Comparison of ENCODE assay signal across 8 cellular contexts in the genomic region with DNA sequence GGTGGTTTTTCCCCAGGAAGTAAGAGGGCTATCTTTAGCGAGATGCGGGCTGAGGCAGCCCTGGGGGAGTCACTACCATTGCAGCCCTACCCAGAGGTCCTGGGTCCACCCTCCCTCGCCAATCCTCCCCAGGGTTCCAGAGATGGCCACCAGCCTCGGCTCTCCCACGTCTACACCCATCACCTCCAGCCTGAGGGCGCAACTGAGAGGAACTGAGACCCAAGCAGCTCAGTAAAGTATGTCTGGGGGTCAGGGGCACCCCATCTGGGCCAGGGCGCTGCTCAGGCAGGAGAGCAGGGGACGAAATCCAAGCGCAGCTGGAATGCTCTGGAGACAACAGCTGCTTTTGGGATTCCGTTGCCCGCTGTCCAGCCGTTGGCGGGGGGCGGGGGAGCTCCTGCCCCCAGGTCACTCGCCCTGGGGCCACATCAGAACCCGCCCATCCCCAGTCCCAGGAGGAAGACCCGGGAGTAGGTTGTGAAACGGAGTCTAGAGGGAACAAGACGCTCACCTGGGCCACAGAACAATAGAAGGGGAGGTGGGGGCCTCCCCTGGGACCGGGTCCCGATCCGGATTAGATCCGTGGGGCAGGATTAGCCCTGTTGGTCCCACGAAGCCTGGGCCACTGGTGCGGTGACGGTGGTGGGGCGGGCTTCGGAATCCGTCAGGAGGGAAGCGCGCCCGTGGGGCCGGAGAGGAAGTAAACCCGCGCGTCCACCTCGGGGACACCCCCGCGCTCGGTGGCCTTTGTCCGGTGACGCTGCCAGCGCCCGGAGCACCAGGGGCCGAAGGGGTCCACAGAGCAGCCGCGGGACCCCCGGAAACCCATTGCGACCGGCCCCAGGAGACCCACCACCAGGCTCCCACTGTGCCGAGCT. TPM values are rescaled to one million over a fixed set of nuclear protein-coding genes. Genes with fewer than 3 reads are reported as not detected.
DNase-seq lines count a peak whose midpoint lies in the region; ATAC-seq and TF ChIP-seq lines count a peak whose summit lies in the region.

No MANE protein-coding gene starts in this region.

- H3K27ac ChIP-seq in OCI-LY1 (ENCODE audit: low read depth, low read length, poor library complexity, severe bottlenecking) = peak overlapping the region; percentile 96
- peak overlapping the region; percentile 100 for H3K27ac ChIP-seq in breast epithelium
- peak overlapping the region; percentile 98 for H3K27ac ChIP-seq in layer of hippocampus (ENCODE audit: low read depth, low read length)

- H3K4me3 Mint-ChIP-seq in stimulated activated naive CD8-positive, alpha-beta T cell treated with anti-CD3 and anti-CD28 coated beads, Interleukin-15, amount 100 ng/mL, for 72 hours = peak overlapping the region; percentile 98

- intact Hi-C loops in breast epithelium (cut with DNase I; ENCODE audit: low total_unique reads) = no loop called here

- 0 out of 2 replicates have a peak, but pooled peaks cover 8% of the 10 kb centered on the region for H3F3A ChIP-seq in OCI-LY1 (ENCODE audit: insufficient read depth, low read length)

- peaks cover 62% of the 10 kb centered on the region for H3K4me1 Mint-ChIP-seq in stimulated activated naive CD8-positive, alpha-beta T cell treated with anti-CD3 and anti-CD28 coated beads, Interleukin-15, amount 100 ng/mL, for 72 hours

- no peaks in the 10 kb centered on the region for H3K27me3 Mint-ChIP-seq in stimulated activated naive CD8-positive, alpha-beta T cell treated with anti-CD3 and anti-CD28 coated beads, Interleukin-15, amount 100 ng/mL, for 72 hours

- TF ChIP-seq POLR2A in breast epithelium (IDR thresholded peaks at IDR 0.05) = no peak

- H3K27me3 ChIP-seq in OCI-LY1 (ENCODE audit: insufficient read depth, low read length) (no peaks in the 10 kb centered on the region), breast epithelium (no peaks in the 10 kb centered on the region), layer of hippocampus (ENCODE audit: control insufficient read depth, insufficient read depth, low read length) (no peaks in the 10 kb centered on the region)

- peak overlapping the region; percentile 95 for H3K9ac ChIP-seq in OCI-LY1 (ENCODE audit: low read length)

- H3K27ac Mint-ChIP-seq in stimulated activated naive CD8-positive, alpha-beta T cell treated with anti-CD3 and anti-CD28 coated beads, Interleukin-15, amount 100 ng/mL, for 72 hours = peak overlapping the region; percentile 95 to 100

- H3K4me3 ChIP-seq in OCI-LY1 (ENCODE audit: low read depth, low read length, poor library complexity, severe bottlenecking) = peak overlapping the region; percentile 95
- H3K4me3 ChIP-seq in breast epithelium = peak overlapping the region; percentile 96 to 99 (median 98)

- peak; percentile 2 for ATAC-seq in GM21737 (IDR thresholded peaks at IDR 0.05; ENCODE audit: unreplicated experiment)
- no peak for ATAC-seq in stimulated activated naive CD8-positive, alpha-beta T cell treated with anti-CD3 and anti-CD28 coated beads, Interleukin-15, amount 100 ng/mL, for 72 hours

- no peaks in the 10 kb centered on the region for H3K9me3 Mint-ChIP-seq in stimulated activated naive CD8-positive, alpha-beta T cell treated with anti-CD3 and anti-CD28 coated beads, Interleukin-15, amount 100 ng/mL, for 72 hours

- peaks cover 50% of the 10 kb centered on the region for H3K4me1 ChIP-seq in OCI-LY1 (ENCODE audit: insufficient read depth, low read length, severe bottlenecking)
- peaks cover 16 to 17% of the 10 kb centered on the region in 2 donors for H3K4me1 ChIP-seq in breast epithelium

- H3K9me3 ChIP-seq in OCI-LY1 (ENCODE audit: low read length) (no peaks in the 10 kb centered on the region), breast epithelium (no peaks in the 10 kb centered on the region)

- H3K36me3 ChIP-seq in OCI-LY1 (ENCODE audit: insufficient read depth, low read length) (peaks cover 35% of the 10 kb centered on the region), breast epithelium (peaks cover 4% of the 10 kb centered on the region)

- no peaks in the 10 kb centered on the region for H3K9me2 ChIP-seq in OCI-LY1 (ENCODE audit: low read depth, low read length)

- TF ChIP-seq CTCF in OCI-LY1 (IDR thresholded peaks at IDR 0.05; ENCODE audit: low read length) (peak; percentile 17; the same call in 1 of the 2 replicates), breast epithelium (IDR thresholded peaks at IDR 0.05) (no peak)

- peaks cover 13% of the 10 kb centered on the region; the same call in 1 of the 2 replicates for H3K79me2 ChIP-seq in OCI-LY1 (ENCODE audit: insufficient read depth, low read length)

- H3K4me2 ChIP-seq in OCI-LY1 (ENCODE audit: low read length) = peak overlapping the region; percentile 98

- H4K20me1 ChIP-seq in OCI-LY1 (ENCODE audit: insufficient read depth, low read length) = no peaks in the 10 kb centered on the region

- DNase-seq in DMS53 (lab: John Stamatoyannopoulos, UW) (peak; percentile 55), DMS53 treated with DMSO at 0.1 percent for 48 hours (lab: John Stamatoyannopoulos, UW; ENCODE audit: unreplicated experiment) (no peak), breast epithelium (ENCODE audit: low spot score in 2 of 2) (peak; percentile 51 to 66), SW 1271 (lab: John Stamatoyannopoulos, UW) (no peak)
- peak; percentile 41 to 57 for DNase-seq in stimulated activated naive CD8-positive, alpha-beta T cell treated with anti-CD3 and anti-CD28 coated beads, Interleukin-15, amount 100 ng/mL, for 72 hours

- H2AFZ ChIP-seq in OCI-LY1 (ENCODE audit: low read length) = no peak overlapping the region

RNA-seq across cellular contexts. Expression of gene NDUFAF3, which starts 1.3 kb away (rescaled TPM):
- 100 to 1,000 TPM; 151 to 171 (median 164) TPM for total RNA-seq in breast epithelium

RNA-seq across cellular contexts. Expression of gene DALRD3, which starts 2.2 kb away (rescaled TPM):
- total RNA-seq in breast epithelium = 10 to 100 TPM; 27.5 to 48.4 (median 37.7) TPM

RNA-seq across cellular contexts. Expression of gene IMPDH2, which starts 8.6 kb away (rescaled TPM):
- total RNA-seq in breast epithelium = 100 to 1,000 TPM; 123 to 216 (median 178) TPM

RNA-seq across cellular contexts. Expression of gene WDR6, which starts 13.4 kb away (rescaled TPM):
- total RNA-seq in breast epithelium = 100 to 1,000 TPM in 2 of 3 donors, 10 to 100 TPM in 1; 57.9 to 143 (median 135) TPM

RNA-seq across cellular contexts. Expression of gene P4HTM, which starts 30.5 kb away (rescaled TPM):
- total RNA-seq in breast epithelium = 10 to 100 TPM; 29.9 to 59.7 (median 58.7) TPM

Comparison
In these comparisons a context has a peak if more than half of its experiments do, and no peak if none do; other contexts are left out.
1. DNase-seq: peak in DMS53 (single experiment), breast epithelium (2 of 2) and stimulated activated naive CD8-positive, alpha-beta T cell treated with anti-CD3 and anti-CD28 coated beads, Interleukin-15, amount 100 ng/mL, for 72 hours (2 of 2); none in DMS53 treated with DMSO at 0.1 percent for 48 hours (single experiment) and SW 1271 (0 of 2).
2. Peak in every context shown above with its lines, with median percentiles within 50 percentile points of each other: H3K27ac ChIP-seq.